In the genomic region with DNA sequence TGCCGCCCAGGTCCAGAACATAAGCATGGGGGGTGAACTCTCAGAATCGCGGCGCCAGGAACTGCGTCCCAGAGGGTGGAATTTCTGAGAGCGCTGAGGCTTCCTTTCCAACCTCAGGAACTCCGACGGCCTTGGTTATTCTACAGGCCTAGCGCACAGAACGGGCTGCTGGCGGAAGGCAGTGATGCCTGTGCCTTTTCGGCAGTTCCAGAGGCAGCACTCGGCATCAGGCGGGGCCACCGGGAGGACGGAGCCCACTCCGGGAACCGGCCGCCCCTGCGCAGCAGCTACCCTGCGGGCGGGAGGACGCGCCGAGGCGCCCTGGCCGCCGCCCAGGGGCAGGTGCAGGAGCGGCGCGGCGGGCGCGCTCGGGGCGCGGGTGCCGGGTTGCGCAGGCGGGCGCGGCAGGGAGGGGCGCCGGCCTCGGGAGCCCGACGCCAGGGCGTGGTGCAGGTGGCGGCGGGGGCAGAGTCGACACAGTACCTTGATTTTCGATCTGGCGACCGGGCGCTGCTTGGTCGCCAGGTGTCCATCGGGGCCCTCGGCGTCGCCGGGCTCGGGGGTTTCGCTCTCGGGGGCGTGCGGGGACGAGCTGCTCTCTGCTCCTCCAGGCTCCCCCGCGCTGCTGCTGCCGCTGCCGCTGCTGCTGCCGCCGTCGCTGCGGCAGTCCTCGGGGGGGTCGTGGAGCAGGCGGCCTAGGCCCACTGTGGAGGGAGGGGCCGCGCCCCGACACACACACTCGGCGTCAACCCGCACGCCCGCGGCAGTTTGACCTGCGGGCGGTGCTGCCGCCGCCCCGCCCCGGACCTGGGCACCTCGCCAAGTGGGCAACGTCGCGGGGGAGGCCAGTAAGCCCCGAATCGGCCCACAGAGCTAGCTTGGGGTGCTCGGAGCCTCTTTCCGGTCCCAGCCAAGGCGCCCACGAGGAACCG, we compare ENCODE assay signal across 8 cellular contexts. TPM values are rescaled to one million over a fixed set of nuclear protein-coding genes. Genes with fewer than 3 reads are reported as not detected.
A peak's percentile ranks its signal among the peaks of the same experiment; 100 is the strongest.
DNase-seq lines count a peak whose midpoint lies in the region; ATAC-seq lines count a peak whose summit lies in the region.

No MANE protein-coding gene starts in this region.

- peaks cover 0 to 9% (median 3%) of the 10 kb centered on the region in 7 donors for H3K9me3 Mint-ChIP-seq in naive B cell

- H3K4me1 Mint-ChIP-seq in naive B cell: peaks cover 11 to 23% (median 19%) of the 10 kb centered on the region in 3 donors

- peak; percentile 66 to 69 for ATAC-seq in naive B cell (ENCODE audit: low read depth in 2 of 2)
- ATAC-seq in GM21367 (IDR thresholded peaks at IDR 0.05; ENCODE audit: unreplicated experiment): no peak
- no peak for ATAC-seq in HG02798 (IDR thresholded peaks at IDR 0.05; ENCODE audit: poor library complexity, unreplicated experiment)
- ATAC-seq in sciatic nerve: no peak

- H3K36me3 ChIP-seq in duodenal mucosa (ENCODE audit: control insufficient read depth in 1 of 2, insufficient read depth in 2 of 2, low read length in 2 of 2): peaks cover 0 to 6% of the 10 kb centered on the region in 2 donors

- peaks cover 61 to 86% (median 63%) of the 10 kb centered on the region in 3 donors for H3K27me3 Mint-ChIP-seq in naive B cell

- H3K4me3 ChIP-seq in duodenal mucosa (ENCODE audit: low read depth in 1 of 2, low read length in 2 of 2): peak overlapping the region; percentile 69 to 71

- peaks cover 16 to 21% of the 10 kb centered on the region in 2 donors for H3K27me3 ChIP-seq in duodenal mucosa (ENCODE audit: control insufficient read depth in 1 of 2, insufficient read depth in 2 of 2, low read length in 2 of 2)

- no peaks in the 10 kb centered on the region for H3K9me3 ChIP-seq in duodenal mucosa (ENCODE audit: control insufficient read depth in 1 of 2, low read length in 2 of 2)

- peak overlapping the region; percentile 92 for H3K27ac ChIP-seq in duodenal mucosa (ENCODE audit: low read depth, low read length)

- intact Hi-C loops in sciatic nerve (cut with DNase I): no loop called here

- peak overlapping the region; percentile 72 to 88 (median 84) for H3K4me3 Mint-ChIP-seq in naive B cell

- peak overlapping the region in 2 of 6 donors; percentile 10 to 21 for H3K27ac Mint-ChIP-seq in naive B cell

- DNase-seq in NCI-H187 (lab: John Stamatoyannopoulos, UW): peak; percentile 3 to 52
- no peak for DNase-seq in NCI-H187 treated with DMSO at 0.1 percent for 48 hours (lab: John Stamatoyannopoulos, UW)
- peak; percentile 94 for DNase-seq in NCI-H69 (lab: John Stamatoyannopoulos, UW)
- DNase-seq in naive B cell: no peak
- no peak for DNase-seq in sciatic nerve (ENCODE audit: low spot score)

- H3K36me3 Mint-ChIP-seq in naive B cell: peaks cover 0 to 8% of the 10 kb centered on the region in 2 donors

- H3K4me1 ChIP-seq in duodenal mucosa (ENCODE audit: control insufficient read depth in 1 of 2, insufficient read depth in 2 of 2, low read length in 2 of 2): peaks cover 14 to 23% of the 10 kb centered on the region in 2 donors

- peak overlapping the region; percentile 69 to 71 for H3K9ac ChIP-seq in duodenal mucosa (ENCODE audit: low read depth in 1 of 2, low read length in 2 of 2)

RNA-seq across cellular contexts. Expression of a gene that starts 1.3 kb away (rescaled TPM):
- polyA plus RNA-seq in naive B cell (ENCODE audit: low read depth in 6 of 6): not detected
- total RNA-seq in sciatic nerve: not detected

Comparison
In these comparisons a context has a peak if more than half of its experiments do, and no peak if none do; other contexts are left out.
1. DNase-seq: peak in NCI-H187 (2 of 2) and NCI-H69 (single experiment); none in NCI-H187 treated with DMSO at 0.1 percent for 48 hours (single experiment), naive B cell (single experiment) and sciatic nerve (single experiment).
2. ATAC-seq: peak in naive B cell (2 of 2); none in GM21367 (single experiment), HG02798 (single experiment) and sciatic nerve (single experiment).